In genomic region chr5:96279796-96280542, GRCh38 we compare ENCODE assay signal across 12 cellular contexts.
DNase-seq lines count a peak whose midpoint lies in the region; ATAC-seq and TF ChIP-seq lines count a peak whose summit lies in the region.
"Had no signal": no experiment of that assay in that cellular context is flagged by ENCODE, and none has a peak within 500 bp of the region (broad histone marks: within the 10 kb centered on the region; RNA-seq: fewer than 3 reads in every experiment).

No MANE protein-coding gene starts in this region.

- no peaks in the 10 kb centered on the region for H3K9me3 ChIP-seq in CD8-positive, alpha-beta memory T cell (ENCODE audit: low read length)
- H3K9me3 ChIP-seq: vagina had no signal

- H3K4me3 ChIP-seq in CD8-positive, alpha-beta memory T cell (ENCODE audit: low read length), result no peak overlapping the region
- H3K4me3 ChIP-seq: PC-9, smooth muscle cell, vagina had no signal

- no peak for TF ChIP-seq CTCF in GM20000 (IDR thresholded peaks at IDR 0.05; ENCODE audit: extremely low read depth, missing control alignments)

- CTCF ChIA-PET in CD8-positive, alpha-beta memory T cell (lab: Charles Lee), result no interaction called here

- POLR2A ChIA-PET in CD8-positive, alpha-beta memory T cell (lab: Charles Lee), result no interaction called here

- H3K4me1 ChIP-seq in CD8-positive, alpha-beta memory T cell (ENCODE audit: insufficient read depth, low read length), result no peaks in the 10 kb centered on the region
- H3K4me1 ChIP-seq: vagina had no signal

- intact Hi-C loops in posterior vena cava (cut with DNase I), result no loop called here

- H3K27me3 Mint-ChIP-seq in effector memory CD8-positive, alpha-beta T cell, result peaks cover 0 to 18% of the 10 kb centered on the region in 2 donors
- H3K27me3 Mint-ChIP-seq in CD8-positive, alpha-beta memory T cell, result peaks cover 0 to 3% of the 10 kb centered on the region in 2 donors

- no peaks in the 10 kb centered on the region for H3K36me3 Mint-ChIP-seq in effector memory CD8-positive, alpha-beta T cell (ENCODE audit: insufficient read depth)
- no peaks in the 10 kb centered on the region for H3K36me3 Mint-ChIP-seq in CD8-positive, alpha-beta memory T cell
- H3K36me3 Mint-ChIP-seq: activated naive CD8-positive, alpha-beta T cell treated with anti-CD3 and anti-CD28 coated beads, Interleukin-2, amount 10 ng/mL, durations not matched to agents 7 days and 5 days had no signal

- H3K4me3 Mint-ChIP-seq in effector memory CD8-positive, alpha-beta T cell, result no peak overlapping the region
- H3K4me3 Mint-ChIP-seq in CD8-positive, alpha-beta memory T cell, result no peak overlapping the region
- H3K4me3 Mint-ChIP-seq: activated naive CD8-positive, alpha-beta T cell treated with anti-CD3 and anti-CD28 coated beads, Interleukin-2, amount 10 ng/mL, durations not matched to agents 7 days and 5 days had no signal

- peak overlapping the region in 1 of 2 donors; percentile 28 for H3K27ac Mint-ChIP-seq in effector memory CD8-positive, alpha-beta T cell
- H3K27ac Mint-ChIP-seq in CD8-positive, alpha-beta memory T cell, result no peak overlapping the region
- H3K27ac Mint-ChIP-seq: activated naive CD8-positive, alpha-beta T cell treated with anti-CD3 and anti-CD28 coated beads, Interleukin-2, amount 10 ng/mL, durations not matched to agents 7 days and 5 days had no signal

- ATAC-seq in GM18502 (IDR thresholded peaks at IDR 0.05; ENCODE audit: poor library complexity, unreplicated experiment) (peak; percentile 91), HG03175 (IDR thresholded peaks at IDR 0.05; ENCODE audit: unreplicated experiment) (peak; percentile 73)
- peak; percentile 29 for ATAC-seq in effector memory CD8-positive, alpha-beta T cell (replicated peaks)

- peak; percentile 28 for DNase-seq in GM20000 (ENCODE audit: low spot score)
- DNase-seq in effector memory CD8-positive, alpha-beta T cell, result no peak
- no peak for DNase-seq in posterior vena cava (ENCODE audit: low spot score)
- DNase-seq in CD8-positive, alpha-beta memory T cell, result no peak
- DNase-seq in cortex of kidney (lab: John Stamatoyannopoulos, UW), result no peak
- no peak for DNase-seq in GDM1 (lab: John Stamatoyannopoulos, UW)
- DNase-seq: activated naive CD8-positive, alpha-beta T cell treated with anti-CD3 and anti-CD28 coated beads, Interleukin-2, amount 10 ng/mL, durations not matched to agents 7 days and 5 days; PC-9 had no signal

- H3K27me3 ChIP-seq in CD8-positive, alpha-beta memory T cell (ENCODE audit: insufficient read depth, low read length, poor library complexity, severe bottlenecking), result no peaks in the 10 kb centered on the region
- H3K27me3 ChIP-seq: vagina had no signal

- H3K27ac ChIP-seq in CD8-positive, alpha-beta memory T cell (ENCODE audit: low read depth, low read length), result no peak overlapping the region
- H3K27ac ChIP-seq: PC-9, vagina had no signal

- H3K9me3 Mint-ChIP-seq in effector memory CD8-positive, alpha-beta T cell, result no peaks in the 10 kb centered on the region
- peaks cover 0 to 3% (median 0%) of the 10 kb centered on the region in 5 donors for H3K9me3 Mint-ChIP-seq in CD8-positive, alpha-beta memory T cell
- H3K9me3 Mint-ChIP-seq: activated naive CD8-positive, alpha-beta T cell treated with anti-CD3 and anti-CD28 coated beads, Interleukin-2, amount 10 ng/mL, durations not matched to agents 7 days and 5 days had no signal

- H3K4me1 Mint-ChIP-seq in effector memory CD8-positive, alpha-beta T cell (ENCODE audit: low read depth in 2 of 2), result peaks cover 4 to 6% of the 10 kb centered on the region in 2 donors
- H3K4me1 Mint-ChIP-seq in CD8-positive, alpha-beta memory T cell, result peaks cover 6 to 15% (median 13%) of the 10 kb centered on the region in 3 donors
- H3K4me1 Mint-ChIP-seq: activated naive CD8-positive, alpha-beta T cell treated with anti-CD3 and anti-CD28 coated beads, Interleukin-2, amount 10 ng/mL, durations not matched to agents 7 days and 5 days had no signal

- no peaks in the 10 kb centered on the region for H3K36me3 ChIP-seq in CD8-positive, alpha-beta memory T cell (ENCODE audit: insufficient read depth, low read length)
- H3K36me3 ChIP-seq: vagina had no signal

Comparison
In these comparisons a context has a peak if more than half of its experiments do, and no peak if none do; other contexts are left out.
1. ATAC-seq: peak in every context shown above with its lines; median percentile 91 in GM18502; 73 in HG03175; 29 in effector memory CD8-positive, alpha-beta T cell.